In genomic region chr17:69761767-69762321, GRCh38 we compare ENCODE assay signal across 1 cellular context.
TF ChIP-seq lines count a peak whose summit lies in the region.

No MANE protein-coding gene starts in this region.

TF ChIP-seq in GM23338, 12 proteins besides CTCF, POLR2A, EP300 and RAD21 (continued from another document):
- TF ChIP-seq ZNF462 (CRISPR knock-in tag; IDR thresholded peaks at IDR 0.05) (no peak), CREB1 (CRISPR knock-in tag; IDR thresholded peaks at IDR 0.05; ENCODE audit: low read depth) (no peak), JUNB (IDR thresholded peaks at IDR 0.05; ENCODE audit: unreplicated experiment) (no peak), EZH2 (IDR thresholded peaks at IDR 0.05; ENCODE audit: low read depth, unreplicated experiment) (no peak), ZNF114 (CRISPR knock-in tag; IDR thresholded peaks at IDR 0.05) (no peak), STAT1 (IDR thresholded peaks at IDR 0.05; ENCODE audit: unreplicated experiment) (no peak), EZH2phosphoT487 (IDR thresholded peaks at IDR 0.05; ENCODE audit: unreplicated experiment) (no peak), ETS1 (IDR thresholded peaks at IDR 0.05) (no peak)
